In the genomic region with DNA sequence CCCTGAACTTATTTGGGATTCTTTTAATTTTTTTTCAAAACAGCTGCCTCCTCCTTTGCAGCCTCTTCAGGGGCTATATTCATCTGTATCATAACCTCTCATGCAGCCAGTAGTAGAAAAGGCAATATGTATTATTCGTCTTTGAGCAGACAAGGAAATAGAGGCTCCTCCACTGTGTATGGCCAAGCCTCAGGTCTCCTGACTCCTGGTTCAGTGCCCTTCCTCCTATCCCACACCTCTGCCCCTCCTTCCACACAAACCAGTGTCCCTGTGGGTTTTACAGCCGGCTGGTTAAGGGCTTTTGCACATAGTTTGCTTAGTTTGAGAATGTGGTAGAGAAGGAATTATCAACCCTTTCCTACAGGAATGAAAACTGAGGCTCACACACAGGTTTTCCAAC, we compare ENCODE assay signal across 19 cellular contexts. TPM values are rescaled to one million over a fixed set of nuclear protein-coding genes. Genes with fewer than 3 reads are reported as not detected.
DNase-seq lines count a peak whose midpoint lies in the region; ATAC-seq and TF ChIP-seq lines count a peak whose summit lies in the region.
"Had no signal": no experiment of that assay in that cellular context is flagged by ENCODE, and none has a peak within 500 bp of the region (broad histone marks: within the 10 kb centered on the region; RNA-seq: fewer than 3 reads in every experiment).

No MANE protein-coding gene starts in this region.

- no peak overlapping the region for H3K27ac Mint-ChIP-seq in GM23338
- H3K27ac Mint-ChIP-seq: CD4-positive, CD25-positive, alpha-beta regulatory T cell had no signal

- H3K27me3 Mint-ChIP-seq in GM23338 (ENCODE audit: insufficient read depth, low read depth, poor library complexity), result peaks cover 8% of the 10 kb centered on the region

- no peaks in the 10 kb centered on the region for H3K9me3 Mint-ChIP-seq in GM23338
- H3K9me3 Mint-ChIP-seq: CD4-positive, CD25-positive, alpha-beta regulatory T cell had no signal

- H3K9ac ChIP-seq in colonic mucosa (ENCODE audit: low read depth in 2 of 2, low read length in 2 of 2), result no peak overlapping the region

- H3K36me3 ChIP-seq in GM23338 (ENCODE audit: insufficient read depth) (no peaks in the 10 kb centered on the region), colonic mucosa (no peaks in the 10 kb centered on the region), lower lobe of right lung (no peaks in the 10 kb centered on the region), upper lobe of right lung (no peaks in the 10 kb centered on the region)

- H3K4me2 ChIP-seq in GM23338, result no peak overlapping the region

- H3K27me3 ChIP-seq in GM23338 (ENCODE audit: insufficient read depth) (no peaks in the 10 kb centered on the region), colonic mucosa (no peaks in the 10 kb centered on the region), lower lobe of right lung (ENCODE audit: low read depth) (no peaks in the 10 kb centered on the region), upper lobe of right lung (no peaks in the 10 kb centered on the region)

- H3K4me1 Mint-ChIP-seq in GM23338, result peaks cover 2% of the 10 kb centered on the region; the same call in 1 of the 3 replicates
- H3K4me1 Mint-ChIP-seq: CD4-positive, CD25-positive, alpha-beta regulatory T cell had no signal

- no peaks in the 10 kb centered on the region for H3K4me1 ChIP-seq in GM23338 (ENCODE audit: insufficient read depth)
- peaks cover 5% of the 10 kb centered on the region for H3K4me1 ChIP-seq in colonic mucosa
- H3K4me1 ChIP-seq in lower lobe of right lung, result peaks cover 43% of the 10 kb centered on the region
- H3K4me1 ChIP-seq in upper lobe of right lung, result peaks cover 17% of the 10 kb centered on the region

- H3F3A ChIP-seq in GM23338 (replicated peaks; ENCODE audit: low read depth), result no peaks in the 10 kb centered on the region

- H3K9me2 ChIP-seq in GM23338 (ENCODE audit: insufficient read depth), result no peaks in the 10 kb centered on the region

- H2AFZ ChIP-seq in GM23338, result peak overlapping the region; percentile 56; the same call in 1 of the 2 replicates

- no peaks in the 10 kb centered on the region for H3K36me3 Mint-ChIP-seq in GM23338 (ENCODE audit: low read depth)
- H3K36me3 Mint-ChIP-seq: CD4-positive, CD25-positive, alpha-beta regulatory T cell had no signal

- TF ChIP-seq CTCF in GM23338 (conservative IDR thresholded peaks at IDR 0.05; ENCODE audit: low read depth in 2 of 2) (no peak), colonic mucosa (IDR thresholded peaks at IDR 0.05) (no peak), lower lobe of right lung (IDR thresholded peaks at IDR 0.05) (no peak), upper lobe of right lung (IDR thresholded peaks at IDR 0.05) (no peak)

- H3K4me3 ChIP-seq in GM23338 (no peak overlapping the region), colonic mucosa (no peak overlapping the region), lower lobe of right lung (no peak overlapping the region), upper lobe of right lung (no peak overlapping the region)

- ATAC-seq in GM23338 (no peak), lower lobe of right lung (no peak), upper lobe of right lung (no peak), HG03460 (IDR thresholded peaks at IDR 0.05; ENCODE audit: unreplicated experiment) (no peak), GM19351 (IDR thresholded peaks at IDR 0.05; ENCODE audit: unreplicated experiment) (no peak)
- ATAC-seq: HepG2, PC-3 had no signal

- DNase-seq in GM23338 (ENCODE audit: low spot score) (no peak), colonic mucosa (no peak), lower lobe of right lung (no peak), upper lobe of right lung (no peak), caudate nucleus (lab: John Stamatoyannopoulos, UW) (no peak)
- DNase-seq: CD4-positive, CD25-positive, alpha-beta regulatory T cell; DMS153; GDM1; KG1; NCI-H1694 treated with DMSO at 0.1 percent for 48 hours; NCI-H226; RPMI8226 had no signal

- no peak overlapping the region for H3K27ac ChIP-seq in GM23338 (ENCODE audit: low read depth)
- peak overlapping the region; percentile 48 for H3K27ac ChIP-seq in colonic mucosa
- H3K27ac ChIP-seq in lower lobe of right lung, result peak overlapping the region; percentile 78
- peak overlapping the region; percentile 11 for H3K27ac ChIP-seq in upper lobe of right lung
- no peak overlapping the region for H3K27ac ChIP-seq in caudate nucleus (ENCODE audit: low read depth, low read length)

- intact Hi-C loops in colonic mucosa (cut with DNase I) (no loop called here), lower lobe of right lung (cut with DNase I) (no loop called here), upper lobe of right lung (cut with DNase I) (no loop called here)

- H3K79me2 ChIP-seq in GM23338 (replicated peaks; ENCODE audit: insufficient read depth), result no peaks in the 10 kb centered on the region

- H3K9me3 ChIP-seq in colonic mucosa (no peaks in the 10 kb centered on the region), lower lobe of right lung (no peaks in the 10 kb centered on the region), upper lobe of right lung (no peaks in the 10 kb centered on the region)
- H3K9me3 ChIP-seq: Caco-2 had no signal

- H3K4me3 Mint-ChIP-seq in GM23338, result no peak overlapping the region
- H3K4me3 Mint-ChIP-seq: CD4-positive, CD25-positive, alpha-beta regulatory T cell had no signal

- no peaks in the 10 kb centered on the region for H4K20me1 ChIP-seq in GM23338 (replicated peaks; ENCODE audit: insufficient read depth)

TF ChIP-seq in GM23338, 12 proteins besides CTCF, POLR2A, EP300 and RAD21:
- TF ChIP-seq ZNF331 (CRISPR knock-in tag; IDR thresholded peaks at IDR 0.05; ENCODE audit: low read depth), result no peak
- TF ChIP-seq EZH2 (IDR thresholded peaks at IDR 0.05; ENCODE audit: low read depth, unreplicated experiment), result no peak
- no peak for TF ChIP-seq POLR2AphosphoS5 (IDR thresholded peaks at IDR 0.05; ENCODE audit: low read depth)

RNA-seq across cellular contexts. Expression of gene ACVRL1, which starts 8.8 kb away (rescaled TPM):
- 0.28 and 0.62 TPM in 2 replicates for total RNA-seq in GM23338 (2014; rRNA removed; shearing (Covaris generic))
- 0.23 TPM in 1 of 2 replicates, not detected in the other for polyA plus RNA-seq in GM23338 (2016; fragmentation: Nextera tagmentation; extraction: Ambion mirVana)
- total RNA-seq in colonic mucosa, result 100 to 1,000 TPM; 121 to 162 TPM
- total RNA-seq in lower lobe of right lung, result 242 TPM
- total RNA-seq in upper lobe of right lung, result 223 TPM
- total RNA-seq: Caco-2; CD4-positive, CD25-positive, alpha-beta regulatory T cell; HepG2; PC-3 had no signal
- polyA plus RNA-seq: CD4-positive, CD25-positive, alpha-beta regulatory T cell; HepG2 had no signal

RNA-seq across cellular contexts. Expression of gene ANKRD33, which starts 10.6 kb away (rescaled TPM):
- total RNA-seq in GM23338 (2014; rRNA removed; shearing (Covaris generic)), result 0.27 and 1.7 TPM in 2 replicates
- 0.27 and 0.42 TPM in 2 replicates for polyA plus RNA-seq in GM23338 (2016; fragmentation: Nextera tagmentation; extraction: Ambion mirVana)
- not detected for total RNA-seq in colonic mucosa
- total RNA-seq in lower lobe of right lung, result not detected
- total RNA-seq in upper lobe of right lung, result not detected
- total RNA-seq: Caco-2; CD4-positive, CD25-positive, alpha-beta regulatory T cell; Daoy; HepG2; PC-3 had no signal
- polyA plus RNA-seq: AG04450; CD4-positive, CD25-positive, alpha-beta regulatory T cell had no signal

RNA-seq across cellular contexts. Expression of gene FIGNL2, which starts 50.0 kb away (rescaled TPM):
- total RNA-seq in GM23338 (2014; rRNA removed; shearing (Covaris generic)), result 4.1 and 5.2 TPM in 2 replicates
- polyA plus RNA-seq in GM23338 (2016; fragmentation: Nextera tagmentation; extraction: Ambion mirVana), result 1.1 and 1.4 TPM in 2 replicates
- total RNA-seq in colonic mucosa (under 1 TPM; 0.30 to 0.35 TPM), lower lobe of right lung (0.95 TPM), upper lobe of right lung (1.5 TPM)
- total RNA-seq: Daoy, PC-3 had no signal

RNA-seq across cellular contexts. Expression of gene ACVR1B, which starts 53.0 kb away (rescaled TPM):
- total RNA-seq in GM23338 (2014; rRNA removed; shearing (Covaris generic)), result 7.5 and 7.8 TPM in 2 replicates
- polyA plus RNA-seq in GM23338 (2016; fragmentation: Nextera tagmentation; extraction: Ambion mirVana), result 2.4 and 2.6 TPM in 2 replicates
- total RNA-seq in colonic mucosa (10 to 100 TPM; 56.0 to 63.0 TPM), lower lobe of right lung (34.9 TPM), upper lobe of right lung (33.5 TPM)

Comparison
In these comparisons a context has a peak if more than half of its experiments do, and no peak if none do; other contexts are left out.
1. H3K27ac ChIP-seq: peak in colonic mucosa (single experiment), lower lobe of right lung (single experiment) and upper lobe of right lung (single experiment); none in GM23338 (single experiment) and caudate nucleus (single experiment).
2. RNA of gene ACVRL1, which starts 8.8 kb away (total RNA-seq): 242 TPM in lower lobe of right lung (single experiment), 223 TPM in upper lobe of right lung (single experiment) and 121 to 162 TPM in colonic mucosa; 0.28 to 0.62 TPM in GM23338; every median in the first group is over 10 times any median in the second.